In the genomic region with DNA sequence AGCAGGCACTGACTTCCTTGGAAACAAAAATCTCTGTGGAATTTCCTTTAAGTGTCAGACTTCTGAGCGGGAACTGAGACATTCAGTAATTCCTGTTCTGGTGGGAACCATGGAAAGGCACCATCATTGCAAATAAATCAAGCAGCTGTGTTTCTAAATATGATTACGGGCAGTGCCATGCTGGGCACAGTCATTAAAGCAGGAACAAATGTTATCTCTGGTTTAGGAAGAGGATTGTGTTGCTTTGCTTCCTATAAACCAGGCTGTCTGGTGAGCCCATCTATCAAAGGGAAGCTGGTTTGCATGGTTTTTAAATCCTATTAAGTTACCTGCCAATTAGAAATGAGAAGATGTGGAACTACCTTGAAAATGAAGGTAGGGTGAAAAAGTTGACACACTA, we compare ENCODE assay signal across 18 cellular contexts.
"Had no signal": no experiment of that assay in that cellular context is flagged by ENCODE, and none has a peak within 500 bp of the region (broad histone marks: within the 10 kb centered on the region; RNA-seq: fewer than 3 reads in every experiment).

No MANE protein-coding gene starts in this region.

- H3K4me3 Mint-ChIP-seq: activated naive CD4-positive, alpha-beta T cell treated with anti-CD3 and anti-CD28 coated beads, Interleukin-2, amount 10 ng/mL, durations not matched to agents 7 days and 5 days; central memory CD8-positive, alpha-beta T cell; effector memory CD8-positive, alpha-beta T cell; naive thymus-derived CD4-positive, alpha-beta T cell; stimulated activated naive CD8-positive, alpha-beta T cell treated with anti-CD3 and anti-CD28 coated beads, Interleukin-15, Interleukin-2, amounts not matched to agents 100 ng/mL and 50 ng/mL, for 24 hours; T-helper 1 cell treated with Interleukin-12 subunit alpha and Interleukin-12 subunit beta and Interleukin-4 antibody, amounts not matched to agents 30 μg/mL and 1 μg/mL, for 36 hours had no signal

- H3K36me3 ChIP-seq: uterus had no signal

- H3K9me3 Mint-ChIP-seq: activated naive CD4-positive, alpha-beta T cell treated with anti-CD3 and anti-CD28 coated beads, Interleukin-2, amount 10 ng/mL, durations not matched to agents 7 days and 5 days; activated T-helper 2 cell treated with anti-CD3 and anti-CD28 coated beads, Interferon-gamma antibody, Interleukin-2, Interleukin-4, amounts not matched to agents 10 μg/mL and 5 μg/mL and 100 μg/mL, durations not matched to agents 14 hours and 24 hours and 36 hours; central memory CD8-positive, alpha-beta T cell; effector memory CD8-positive, alpha-beta T cell; naive thymus-derived CD4-positive, alpha-beta T cell; stimulated activated naive CD8-positive, alpha-beta T cell treated with anti-CD3 and anti-CD28 coated beads, Interleukin-15, Interleukin-2, amounts not matched to agents 100 ng/mL and 50 ng/mL, for 24 hours; T-helper 1 cell treated with Interleukin-12 subunit alpha and Interleukin-12 subunit beta and Interleukin-4 antibody, amounts not matched to agents 30 μg/mL and 1 μg/mL, for 36 hours had no signal

- H3K4me1 ChIP-seq: foreskin keratinocyte, psoas muscle, testis, uterus had no signal

- H3K27ac ChIP-seq: foreskin keratinocyte, psoas muscle, testis, uterus had no signal

- H3K27me3 Mint-ChIP-seq: activated naive CD4-positive, alpha-beta T cell treated with anti-CD3 and anti-CD28 coated beads, Interleukin-2, amount 10 ng/mL, durations not matched to agents 7 days and 5 days had no signal

- H3K36me3 Mint-ChIP-seq: activated naive CD4-positive, alpha-beta T cell treated with anti-CD3 and anti-CD28 coated beads, Interleukin-2, amount 10 ng/mL, durations not matched to agents 7 days and 5 days; naive thymus-derived CD4-positive, alpha-beta T cell had no signal

- ATAC-seq: effector memory CD8-positive, alpha-beta T cell; esophagus mucosa; foreskin keratinocyte; naive thymus-derived CD4-positive, alpha-beta T cell; psoas muscle had no signal

- H3K27ac Mint-ChIP-seq: activated naive CD4-positive, alpha-beta T cell treated with anti-CD3 and anti-CD28 coated beads, Interleukin-2, amount 10 ng/mL, durations not matched to agents 7 days and 5 days; activated T-helper 2 cell treated with anti-CD3 and anti-CD28 coated beads, Interferon-gamma antibody, Interleukin-2, Interleukin-4, amounts not matched to agents 10 μg/mL and 5 μg/mL and 100 μg/mL, durations not matched to agents 14 hours and 24 hours and 36 hours; effector memory CD8-positive, alpha-beta T cell; naive thymus-derived CD4-positive, alpha-beta T cell; stimulated activated naive CD8-positive, alpha-beta T cell treated with anti-CD3 and anti-CD28 coated beads, Interleukin-15, Interleukin-2, amounts not matched to agents 100 ng/mL and 50 ng/mL, for 24 hours; T-helper 1 cell treated with Interleukin-12 subunit alpha and Interleukin-12 subunit beta and Interleukin-4 antibody, amounts not matched to agents 30 μg/mL and 1 μg/mL, for 36 hours had no signal

- H3K9me3 ChIP-seq: psoas muscle, testis, uterus had no signal

- H3K27me3 ChIP-seq: testis, uterus had no signal

- H3K4me3 ChIP-seq: psoas muscle, testis, uterus had no signal

- H3K4me1 Mint-ChIP-seq: activated naive CD4-positive, alpha-beta T cell treated with anti-CD3 and anti-CD28 coated beads, Interleukin-2, amount 10 ng/mL, durations not matched to agents 7 days and 5 days; central memory CD8-positive, alpha-beta T cell had no signal

- DNase-seq: activated CD4-positive, alpha-beta T cell treated with anti-CD3 and anti-CD28 coated beads, Interleukin-2, amount 50 U/mL, for 1 hour; activated CD4-positive, CD25-positive, alpha-beta regulatory T cell; activated naive CD4-positive, alpha-beta T cell treated with anti-CD3 and anti-CD28 coated beads, Interleukin-2, amount 10 ng/mL, durations not matched to agents 7 days and 5 days; activated T-cell treated with anti-CD3 and anti-CD28 coated beads for 4 hours; cortex of kidney; effector memory CD8-positive, alpha-beta T cell; foreskin keratinocyte; naive thymus-derived CD4-positive, alpha-beta T cell; psoas muscle; stimulated activated CD4-positive, alpha-beta T cell treated with anti-CD3 and anti-CD28 coated beads, Interleukin-4, amount 100 ng/mL, for 1 hour; stimulated activated CD8-positive, alpha-beta memory T cell treated with anti-CD3 and anti-CD28 coated beads, Interleukin-4, amount 100 ng/mL, for 48 hours; testis; uterus had no signal
